8 cellular contexts compared by ENCODE assay signal in the genomic region with DNA sequence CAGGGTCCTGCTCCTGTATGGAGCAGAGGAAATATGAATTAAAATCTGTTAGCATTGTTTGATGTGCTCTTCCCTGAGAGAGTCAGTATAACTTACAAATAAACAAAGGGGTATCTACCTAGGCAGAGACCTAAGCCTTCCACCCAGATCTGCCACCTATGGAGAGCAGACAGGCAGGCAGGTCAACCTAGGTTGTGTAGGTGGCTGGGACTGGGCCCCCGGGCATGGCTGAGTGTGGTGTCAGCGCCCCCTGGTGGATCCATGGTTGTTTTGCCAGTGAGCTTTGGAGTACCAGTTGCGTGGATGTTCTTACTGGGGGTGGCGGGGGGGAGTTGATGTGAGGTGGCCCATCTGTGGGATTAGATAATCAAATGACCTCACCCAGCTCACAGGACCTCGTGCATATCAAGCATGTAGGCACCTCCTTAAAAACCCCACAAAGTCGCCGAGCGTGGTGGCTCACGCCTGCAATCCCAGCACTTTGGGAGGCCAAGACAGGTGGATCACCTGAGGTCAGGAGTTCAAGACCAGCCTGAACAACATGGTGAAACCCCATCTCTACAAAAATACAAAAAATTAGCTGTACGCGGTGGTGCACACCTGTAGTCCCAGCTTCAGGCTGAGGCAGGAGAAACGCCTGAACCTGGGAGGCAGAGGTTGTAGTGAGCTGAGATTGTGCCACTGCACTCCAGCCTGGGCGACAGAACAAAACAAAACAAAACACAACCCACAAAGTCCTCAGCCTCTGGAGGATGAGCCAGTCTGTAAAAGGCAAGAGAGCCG. TPM values are rescaled to one million over a fixed set of nuclear protein-coding genes. Genes with fewer than 3 reads are reported as not detected.
A peak's percentile ranks its signal among the peaks of the same experiment; 100 is the strongest.
DNase-seq lines count a peak whose midpoint lies in the region; ATAC-seq and TF ChIP-seq lines count a peak whose summit lies in the region.

No MANE protein-coding gene starts in this region.

- H3K4me1 Mint-ChIP-seq in HFFc6 (ENCODE audit: low read depth): no peaks in the 10 kb centered on the region

- 0 out of 2 replicates have a peak overlapping the region, but pooled peaks have one; percentile 35 for H3K27ac Mint-ChIP-seq in HFFc6

- H3K4me2 ChIP-seq in DOHH2 (ENCODE audit: low read length): no peak overlapping the region

- H3K9me3 ChIP-seq in DOHH2 (ENCODE audit: control insufficient read depth, insufficient read depth, low read length) (no peaks in the 10 kb centered on the region), adrenal gland (replicated peaks in 1 of 3) (no peaks in the 10 kb centered on the region)

- peaks cover 3% of the 10 kb centered on the region; the same call in 1 of the 2 replicates for H3K79me2 ChIP-seq in DOHH2 (ENCODE audit: control insufficient read depth, low read length)

- no peaks in the 10 kb centered on the region; the same call in 1 of the 2 replicates for H3K36me3 Mint-ChIP-seq in HFFc6 (ENCODE audit: low read depth)

- peak; percentile 95 to 96 for ATAC-seq in left cardiac atrium

- DNase-seq in HFFc6: peak; percentile 42
- DNase-seq in NCI-H1694 (lab: John Stamatoyannopoulos, UW): peak; percentile 6
- DNase-seq in T-helper 2 cell: peak; percentile 74 to 83 (median 82)
- peak; percentile 78 to 92 (median 81) for DNase-seq in adrenal gland
- peak; percentile 86 for DNase-seq in left cardiac atrium
- no peak for DNase-seq in retinal pigment epithelial cell (ENCODE audit: low read depth)
- DNase-seq in GOT3 (lab: John Stamatoyannopoulos, UW): no peak

- H3K27ac ChIP-seq in DOHH2 (ENCODE audit: low read depth, low read length): no peak overlapping the region
- H3K27ac ChIP-seq in adrenal gland: no peak overlapping the region

- intact Hi-C loops in adrenal gland (cut with DNase I): loop anchor here in 1 of 2 donors (10.0 kb wide), 1 partner anchor 46 kb away; a partner anchor contains a TSS
- intact Hi-C loops in left cardiac atrium (cut with DNase I): loop anchor here (2.0 to 10.0 kb wide), 4 partner anchors 48 to 226 kb away; a partner anchor contains a TSS

- no peaks in the 10 kb centered on the region for H3K9me2 ChIP-seq in DOHH2 (replicated peaks; ENCODE audit: control insufficient read depth, low read length)

- H3K36me3 ChIP-seq in DOHH2 (ENCODE audit: control insufficient read depth, low read length): peaks cover 24% of the 10 kb centered on the region
- no peaks in the 10 kb centered on the region for H3K36me3 ChIP-seq in adrenal gland (replicated peaks in 1 of 2)

- H3K27me3 Mint-ChIP-seq in HFFc6 (ENCODE audit: insufficient read depth): no peaks in the 10 kb centered on the region; the same call in 1 of the 2 replicates

- H3K4me3 ChIP-seq in DOHH2 (ENCODE audit: low read length): no peak overlapping the region
- H3K4me3 ChIP-seq in adrenal gland: no peak overlapping the region
- no peak overlapping the region for H3K4me3 ChIP-seq in retinal pigment epithelial cell (ENCODE audit: low read length)

- WGBS in adrenal gland, 4 donors: 47 to 87% (median 65%) methylated on average over 6 to 14 of the region's 14 CpGs

- no peak for TF ChIP-seq POLR2A in adrenal gland (IDR thresholded peaks at IDR 0.05)

- TF ChIP-seq CTCF in DOHH2 (IDR thresholded peaks at IDR 0.05; ENCODE audit: low read depth, low read length, poor library complexity, severe bottlenecking): peak; percentile 88
- peak; percentile 94 for TF ChIP-seq CTCF in HFFc6 (IDR thresholded peaks at IDR 0.05)
- peak; percentile 75 to 90 (median 78) for TF ChIP-seq CTCF in adrenal gland (IDR thresholded peaks at IDR 0.05)
- peak; percentile 85 for TF ChIP-seq CTCF in retinal pigment epithelial cell (conservative IDR thresholded peaks at IDR 0.05; ENCODE audit: low read depth, low read length)

- peaks cover 35% of the 10 kb centered on the region for H3K4me1 ChIP-seq in DOHH2 (ENCODE audit: control insufficient read depth, low read length)
- H3K4me1 ChIP-seq in adrenal gland (replicated peaks in 1 of 2): no peaks in the 10 kb centered on the region

- no peaks in the 10 kb centered on the region; the same call in 1 of the 2 replicates for H3F3A ChIP-seq in DOHH2 (ENCODE audit: control insufficient read depth, insufficient read depth)

- H3K27me3 ChIP-seq in DOHH2 (ENCODE audit: control insufficient read depth, low read length) (no peaks in the 10 kb centered on the region), adrenal gland (no peaks in the 10 kb centered on the region)

- no peaks in the 10 kb centered on the region for H4K20me1 ChIP-seq in DOHH2 (ENCODE audit: control insufficient read depth, insufficient read depth, low read depth, low read length)

- H3K4me3 Mint-ChIP-seq in HFFc6: no peak overlapping the region

- H3K9me3 Mint-ChIP-seq in HFFc6: no peaks in the 10 kb centered on the region

RNA-seq across cellular contexts. Expression of a gene that starts 17.6 kb away (rescaled TPM):
- 10 to 100 TPM; 13.3 to 17.4 (median 15.9) TPM for total RNA-seq in HFFc6 (2021; fragmentation: NEBNext Ultra II Directional; extraction: Animal tissue kit (Norgen Biotek cat#: 25700))
- total RNA-seq in adrenal gland: 10 to 100 TPM in 5 of 8 donors, 1 to 10 TPM in 3; 6.3 to 19.4 (median 12.7) TPM
- polyA plus RNA-seq in adrenal gland: 10 to 100 TPM in 2 of 3 donors, 1 to 10 TPM in 1; 7.1 to 13.2 (median 10.1) TPM
- total RNA-seq in left cardiac atrium: 1 to 10 TPM; 6.9 to 7.2 TPM

RNA-seq across cellular contexts. Expression of a gene that starts 17.7 kb away (rescaled TPM):
- 1 to 10 TPM; 7.2 to 8.5 (median 8.2) TPM for total RNA-seq in HFFc6 (2021; fragmentation: NEBNext Ultra II Directional; extraction: Animal tissue kit (Norgen Biotek cat#: 25700))
- 10 to 100 TPM in 6 of 8 donors, 1 to 10 TPM in 2; 6.4 to 18.2 (median 12.9) TPM for total RNA-seq in adrenal gland
- 10 to 100 TPM in 1 of 3 donors, 1 to 10 TPM in 2; 6.8 to 13.0 (median 9.1) TPM for polyA plus RNA-seq in adrenal gland
- 1 to 10 TPM; 7.2 to 8.4 TPM for total RNA-seq in left cardiac atrium

RNA-seq across cellular contexts. Expression of a gene that starts 25.0 kb away (rescaled TPM):
- not detected for total RNA-seq in HFFc6 (2021; fragmentation: NEBNext Ultra II Directional; extraction: Animal tissue kit (Norgen Biotek cat#: 25700))
- total RNA-seq in adrenal gland: not detected
- not detected for polyA plus RNA-seq in adrenal gland
- not detected for total RNA-seq in left cardiac atrium

RNA-seq across cellular contexts. Expression of a gene that starts 41.4 kb away (rescaled TPM):
- total RNA-seq in HFFc6 (2021; fragmentation: NEBNext Ultra II Directional; extraction: Animal tissue kit (Norgen Biotek cat#: 25700)): not detected
- total RNA-seq in adrenal gland (1 to 10 TPM in 6 of 8 donors, under 1 TPM in 2; 0.35 to 2.0 (median 1.6) TPM), left cardiac atrium (1 to 10 TPM; 1.1 to 2.7 TPM)
- polyA plus RNA-seq in adrenal gland: 1 to 10 TPM in 2 of 3 donors, under 1 TPM in 1; 0.27 to 8.4 (median 1.2) TPM

RNA-seq across cellular contexts. Expression of a gene that starts 44.5 kb away (rescaled TPM):
- 10 to 100 TPM; 17.2 to 20.7 (median 19.9) TPM for total RNA-seq in HFFc6 (2021; fragmentation: NEBNext Ultra II Directional; extraction: Animal tissue kit (Norgen Biotek cat#: 25700))
- total RNA-seq in adrenal gland (10 to 100 TPM; 26.6 to 81.2 (median 37.7) TPM), left cardiac atrium (10 to 100 TPM; 25.9 to 28.9 TPM)
- polyA plus RNA-seq in adrenal gland: 10 to 100 TPM in 2 of 3 donors, 1 to 10 TPM in 1; 6.6 to 20.3 (median 11.6) TPM

Comparison
In these comparisons a context has a peak if more than half of its experiments do, and no peak if none do; other contexts are left out.
1. DNase-seq: peak in HFFc6 (single experiment), NCI-H1694 (single experiment), T-helper 2 cell (5 of 5), adrenal gland (7 of 7) and left cardiac atrium (single experiment); none in retinal pigment epithelial cell (single experiment) and GOT3 (single experiment).
2. Peak in every context shown above with its lines, with median percentiles within 50 percentile points of each other: CTCF ChIP-seq.